ENCODE assay signal across 21 cellular contexts in the genomic region with DNA sequence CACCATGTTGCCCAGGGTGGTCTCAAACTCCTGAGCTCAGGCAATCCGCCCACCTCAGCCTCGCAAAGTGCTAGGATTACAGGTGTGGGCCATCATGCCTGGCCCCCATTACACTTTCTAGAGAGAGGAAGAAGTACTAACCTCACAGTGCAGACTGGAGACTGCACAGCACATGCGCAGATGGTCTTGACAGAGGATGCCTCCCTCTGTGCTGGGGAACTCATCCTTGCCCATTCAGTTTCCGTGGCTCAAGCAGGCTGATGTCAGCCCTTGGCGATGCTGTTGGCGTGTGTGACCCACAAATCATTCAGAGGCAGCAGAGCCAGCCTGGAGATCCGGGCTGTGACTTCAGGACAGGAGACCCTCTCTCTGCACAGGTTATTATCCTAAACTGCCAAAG. TPM values are rescaled to one million over a fixed set of nuclear protein-coding genes. Genes with fewer than 3 reads are reported as not detected.
"Had no signal": no experiment of that assay in that cellular context is flagged by ENCODE, and none has a peak within 500 bp of the region (broad histone marks: within the 10 kb centered on the region; RNA-seq: fewer than 3 reads in every experiment).

No MANE protein-coding gene starts in this region.

- H3K27ac Mint-ChIP-seq: naive thymus-derived CD8-positive, alpha-beta T cell; T-helper 2 cell treated with Interferon-gamma antibody and Interleukin-4, amounts not matched to agents 5 μg/mL and 100 μg/mL, for 36 hours had no signal

- H3K4me3 ChIP-seq: ascending aorta, breast epithelium, gastroesophageal sphincter, left lung, mucosa of descending colon, prostate gland, skin epidermis, upper lobe of left lung had no signal

- H3K27me3 ChIP-seq: ascending aorta, breast epithelium, left lung, upper lobe of left lung had no signal

- H3K4me3 Mint-ChIP-seq: naive thymus-derived CD8-positive, alpha-beta T cell; T-helper 2 cell treated with Interferon-gamma antibody and Interleukin-4, amounts not matched to agents 5 μg/mL and 100 μg/mL, for 36 hours had no signal

- H3K36me3 ChIP-seq: ascending aorta, breast epithelium, gastroesophageal sphincter, left lung, prostate gland, upper lobe of left lung had no signal

- H3K27ac ChIP-seq: ascending aorta, gastroesophageal sphincter had no signal

- DNase-seq: activated naive CD4-positive, alpha-beta T cell treated with Interleukin-2 at 50 U/mL for 16 hours; activated T-cell treated with anti-CD3 and anti-CD28 coated beads for 4 hours; cerebellar nuclear complex; erythroblast; islet precursor cell; left lung; mammary epithelial cell; mucosa of descending colon; naive thymus-derived CD8-positive, alpha-beta T cell; occipital lobe; right cardiac atrium; stimulated activated naive CD8-positive, alpha-beta T cell treated with anti-CD3 and anti-CD28 coated beads, Interleukin-15, Interleukin-2, amounts not matched to agents 100 U/mL and 50 U/mL, for 24 hours; upper lobe of left lung had no signal

- H3K9me3 ChIP-seq: left lung, mucosa of descending colon, prostate gland had no signal

RNA-seq across cellular contexts. Expression of gene FFAR2, which starts 14.6 kb away (rescaled TPM):
- total RNA-seq: ascending aorta; dermis microvascular lymphatic vessel endothelial cell; mammary epithelial cell; naive thymus-derived CD8-positive, alpha-beta T cell; temporal lobe had no signal
- polyA plus RNA-seq: mammary epithelial cell; naive thymus-derived CD8-positive, alpha-beta T cell had no signal

RNA-seq across cellular contexts. Expression of gene KRTDAP, which starts 56.8 kb away (rescaled TPM):
- total RNA-seq: ascending aorta; breast epithelium; dermis microvascular lymphatic vessel endothelial cell; gastroesophageal sphincter; left lung; mammary epithelial cell; mucosa of descending colon; naive thymus-derived CD8-positive, alpha-beta T cell; occipital lobe; right cardiac atrium had no signal
- polyA plus RNA-seq: mammary epithelial cell; naive thymus-derived CD8-positive, alpha-beta T cell had no signal
